In genomic region chr6:157184202-157185015, GRCh38 we compare ENCODE assay signal across 1 cellular context.
TF ChIP-seq lines count a peak whose summit lies in the region.

No MANE protein-coding gene starts in this region.

TF ChIP-seq in GM23338, 12 proteins besides CTCF, POLR2A, EP300 and RAD21 (continued from another document):
- TF ChIP-seq ETS1 (IDR thresholded peaks at IDR 0.05), result peak; percentile 70
